16 cellular contexts compared by ENCODE assay signal in genomic region chr3:38127611-38128302, GRCh38. TPM values are rescaled to one million over a fixed set of nuclear protein-coding genes. Genes with fewer than 3 reads are reported as not detected.
DNase-seq lines count a peak whose midpoint lies in the region; ATAC-seq and TF ChIP-seq lines count a peak whose summit lies in the region.
"Had no signal": no experiment of that assay in that cellular context is flagged by ENCODE, and none has a peak within 500 bp of the region (broad histone marks: within the 10 kb centered on the region; RNA-seq: fewer than 3 reads in every experiment).

No MANE protein-coding gene starts in this region.

- no peaks in the 10 kb centered on the region for H3K27me3 Mint-ChIP-seq in activated T-helper 17 cell treated with anti-CD3 and anti-CD28 coated beads, Interleukin-2, amount 50 U/mL, for 72 hours
- H3K27me3 Mint-ChIP-seq: type B pancreatic cell had no signal

- no peak overlapping the region for H3K4me3 Mint-ChIP-seq in activated T-helper 17 cell treated with anti-CD3 and anti-CD28 coated beads, Interleukin-2, amount 50 U/mL, for 72 hours
- H3K4me3 Mint-ChIP-seq: natural killer cell, type B pancreatic cell had no signal

- H3K9me3 ChIP-seq in thyroid gland (no peaks in the 10 kb centered on the region), HAP-1 (no peaks in the 10 kb centered on the region)

- H3K27ac ChIP-seq in thyroid gland, result no peak overlapping the region
- H3K27ac ChIP-seq: hepatocyte, KMS-11, SK-N-MC had no signal

- peak; percentile 14 for DNase-seq in activated effector memory CD4-positive, alpha-beta T cell treated with anti-CD3 and anti-CD28 coated beads, Interleukin-2, amount 50 U/mL, for 16 hours
- DNase-seq in activated effector memory CD4-positive, alpha-beta T cell treated with Interleukin-2 at 50 U/mL for 16 hours, result no peak
- DNase-seq in left lobe of liver (ENCODE audit: low spot score) (peak; percentile 41), thyroid gland (peak; percentile 16 to 29), HAP-1 (ENCODE audit: low spot score in 2 of 2) (no peak)
- no peak for DNase-seq in activated CD4-positive, alpha-beta T cell treated with anti-CD3 and anti-CD28 coated beads for 48 hours
- DNase-seq in stimulated activated CD4-positive, alpha-beta T cell treated with anti-CD3 and anti-CD28 coated beads, Interleukin-1b, Interleukin-23, amount 100 ng/mL, for 48 hours, result no peak
- DNase-seq: dermis blood vessel endothelial cell, natural killer cell, NCI-H1436, NCI-H226 had no signal

- no peak for TF ChIP-seq CTCF in thyroid gland (IDR thresholded peaks at IDR 0.05)

- H3K4me1 Mint-ChIP-seq in activated T-helper 17 cell treated with anti-CD3 and anti-CD28 coated beads, Interleukin-2, amount 50 U/mL, for 72 hours, result peaks cover 3% of the 10 kb centered on the region

- in situ Hi-C loops in HAP-1 (cut with MboI; ENCODE audit: low sequenced_read_pairs), result loop anchor here (10.0 kb wide), 1 partner anchor 357 kb away; no protein-coding TSS in a partner anchor

- H3K27me3 ChIP-seq in thyroid gland (no peaks in the 10 kb centered on the region), HAP-1 (ENCODE audit: low read depth) (no peaks in the 10 kb centered on the region)
- H3K27me3 ChIP-seq: hepatocyte had no signal

- H3K36me3 ChIP-seq in thyroid gland (peaks cover 64 to 87% of the 10 kb centered on the region in 2 donors), HAP-1 (replicated peaks) (peaks cover 93% of the 10 kb centered on the region)

- WGBS in thyroid gland, 2 donors, result 46 to 61% methylated on average over 3 to 4 of the region's 4 CpGs

- H3K27ac Mint-ChIP-seq in activated T-helper 17 cell treated with anti-CD3 and anti-CD28 coated beads, Interleukin-2, amount 50 U/mL, for 72 hours, result peak overlapping the region; percentile 67
- H3K27ac Mint-ChIP-seq: type B pancreatic cell had no signal

- no peaks in the 10 kb centered on the region for H3K9me3 Mint-ChIP-seq in activated T-helper 17 cell treated with anti-CD3 and anti-CD28 coated beads, Interleukin-2, amount 50 U/mL, for 72 hours
- H3K9me3 Mint-ChIP-seq: natural killer cell, type B pancreatic cell had no signal

- intact Hi-C loops in thyroid gland (cut with DNase I), result loop anchor here (10.0 kb wide), 1 partner anchor 347 kb away; no protein-coding TSS in a partner anchor

- H3K36me3 Mint-ChIP-seq in activated T-helper 17 cell treated with anti-CD3 and anti-CD28 coated beads, Interleukin-2, amount 50 U/mL, for 72 hours (ENCODE audit: low read depth), result peaks cover 98% of the 10 kb centered on the region

- H3K4me3 ChIP-seq in thyroid gland (replicated peaks in 1 of 3), result no peak overlapping the region
- no peak overlapping the region for H3K4me3 ChIP-seq in HAP-1
- H3K4me3 ChIP-seq: hepatocyte, SK-N-MC had no signal

- ATAC-seq in activated T-helper 17 cell treated with anti-CD3 and anti-CD28 coated beads, Interleukin-2, amount 50 U/mL, for 72 hours (replicated peaks), result no peak
- ATAC-seq in left lobe of liver, result no peak
- ATAC-seq: natural killer cell had no signal

- TF ChIP-seq POLR2A in thyroid gland (IDR thresholded peaks at IDR 0.05), result no peak

- H3K4me1 ChIP-seq in thyroid gland, result peaks cover 0 to 11% of the 10 kb centered on the region in 2 donors
- H3K4me1 ChIP-seq in HAP-1, result no peaks in the 10 kb centered on the region

RNA-seq across cellular contexts. Expression of gene ACAA1, which starts 9.2 kb away (rescaled TPM):
- 10 to 100 TPM; 67.5 to 82.8 TPM for total RNA-seq in activated T-helper 17 cell treated with anti-CD3 and anti-CD28 coated beads, Interleukin-2, amount 50 U/mL, for 72 hours
- total RNA-seq in left lobe of liver (479 TPM), thyroid gland (10 to 100 TPM; 63.3 to 86.1 (median 75.1) TPM)

RNA-seq across cellular contexts. Expression of gene MYD88, which starts 10.7 kb away (rescaled TPM):
- 10 to 100 TPM; 34.5 to 57.0 TPM for total RNA-seq in activated T-helper 17 cell treated with anti-CD3 and anti-CD28 coated beads, Interleukin-2, amount 50 U/mL, for 72 hours
- total RNA-seq in left lobe of liver (37.5 TPM), thyroid gland (10 to 100 TPM; 18.0 to 23.8 (median 20.2) TPM)

RNA-seq across cellular contexts. Expression of gene OXSR1, which starts 37.6 kb away (rescaled TPM):
- total RNA-seq in activated T-helper 17 cell treated with anti-CD3 and anti-CD28 coated beads, Interleukin-2, amount 50 U/mL, for 72 hours, result 10 to 100 TPM; 77.8 to 78.4 TPM
- total RNA-seq in left lobe of liver (12.1 TPM), thyroid gland (10 to 100 TPM; 32.0 to 40.5 (median 37.9) TPM)

Comparison
In these comparisons a context has a peak if more than half of its experiments do, and no peak if none do; other contexts are left out.
1. DNase-seq: peak in activated effector memory CD4-positive, alpha-beta T cell treated with anti-CD3 and anti-CD28 coated beads, Interleukin-2, amount 50 U/mL, for 16 hours (single experiment), left lobe of liver (single experiment) and thyroid gland (2 of 2); none in activated effector memory CD4-positive, alpha-beta T cell treated with Interleukin-2 at 50 U/mL for 16 hours (single experiment), HAP-1 (0 of 2), activated CD4-positive, alpha-beta T cell treated with anti-CD3 and anti-CD28 coated beads for 48 hours (single experiment) and stimulated activated CD4-positive, alpha-beta T cell treated with anti-CD3 and anti-CD28 coated beads, Interleukin-1b, Interleukin-23, amount 100 ng/mL, for 48 hours (single experiment).